In the genomic region with DNA sequence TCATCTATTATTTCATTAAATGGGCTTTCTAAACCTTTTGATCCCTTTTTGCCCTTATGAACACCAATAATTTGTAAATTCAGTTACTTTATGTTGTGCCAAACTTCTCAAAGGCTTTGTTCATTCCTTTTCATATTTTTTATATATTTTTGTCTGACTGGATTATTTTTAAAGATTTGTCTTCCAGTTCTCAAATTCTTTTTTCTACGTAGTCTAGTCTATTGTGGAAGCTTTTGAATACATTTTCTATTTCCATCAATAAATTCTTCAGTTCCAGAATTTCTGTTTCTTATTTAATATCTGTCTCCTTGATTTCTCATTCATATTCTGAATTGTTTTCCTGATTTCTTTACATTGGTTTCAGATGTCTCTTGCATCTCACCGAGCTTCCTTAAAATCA, we compare ENCODE assay signal across 1 cellular context.
TF ChIP-seq lines count a peak whose summit lies in the region.

No MANE protein-coding gene starts in this region.

TF ChIP-seq in SK-N-SH, 30 proteins besides CTCF, POLR2A, EP300 and RAD21 (continued from another document):
- TF ChIP-seq, protein P1, sequence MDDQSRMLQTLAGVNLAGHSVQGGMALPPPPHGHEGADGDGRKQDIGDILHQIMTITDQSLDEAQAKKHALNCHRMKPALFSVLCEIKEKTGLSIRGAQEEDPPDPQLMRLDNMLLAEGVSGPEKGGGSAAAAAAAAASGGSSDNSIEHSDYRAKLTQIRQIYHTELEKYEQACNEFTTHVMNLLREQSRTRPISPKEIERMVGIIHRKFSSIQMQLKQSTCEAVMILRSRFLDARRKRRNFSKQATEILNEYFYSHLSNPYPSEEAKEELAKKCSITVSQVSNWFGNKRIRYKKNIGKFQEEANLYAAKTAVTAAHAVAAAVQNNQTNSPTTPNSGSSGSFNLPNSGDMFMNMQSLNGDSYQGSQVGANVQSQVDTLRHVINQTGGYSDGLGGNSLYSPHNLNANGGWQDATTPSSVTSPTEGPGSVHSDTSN (IDR thresholded peaks at IDR 0.05) = no peak
